In genomic region chrX:129636175-129636681, GRCh38 we compare ENCODE assay signal across 14 cellular contexts. TPM values are rescaled to one million over a fixed set of nuclear protein-coding genes. Genes with fewer than 3 reads are reported as not detected.
DNase-seq lines count a peak whose midpoint lies in the region; ATAC-seq and TF ChIP-seq lines count a peak whose summit lies in the region.
"Had no signal": no experiment of that assay in that cellular context is flagged by ENCODE, and none has a peak within 500 bp of the region (broad histone marks: within the 10 kb centered on the region; RNA-seq: fewer than 3 reads in every experiment).

No MANE protein-coding gene starts in this region.

- no peaks in the 10 kb centered on the region for H3K9me3 ChIP-seq in muscle layer of duodenum (ENCODE audit: control insufficient read depth in 1 of 2, low read length in 2 of 2)
- no peaks in the 10 kb centered on the region for H3K9me3 ChIP-seq in sigmoid colon
- H3K9me3 ChIP-seq: HAP-1 had no signal

- DNase-seq in OCI-M1 (lab: John Stamatoyannopoulos, UW) (peak; percentile 32), epithelial cell of esophagus (ENCODE audit: low read depth) (peak; percentile 78), kidney tubule cell (ENCODE audit: low spot score) (peak; percentile 39), HPDE6-E6E7 (ENCODE audit: extremely low spot score) (no peak), sigmoid colon (no peak)
- no peak for DNase-seq in stimulated activated CD4-positive, alpha-beta T cell treated with anti-CD3 and anti-CD28 coated beads, Interleukin-4, amount 100 ng/mL, for 1 hour
- DNase-seq: CD4-positive, CD25-positive, alpha-beta regulatory T cell; NCI-H1092 treated with DMSO at 0.1 percent for 48 hours; NCI-H1694; NCI-H345; SHP77 treated with DMSO at 0.1 percent for 48 hours had no signal

- TF ChIP-seq CTCF in epithelial cell of esophagus (IDR thresholded peaks at IDR 0.05; ENCODE audit: insufficient read depth, low read depth, low read length, missing control alignments) (no peak), sigmoid colon (IDR thresholded peaks at IDR 0.05) (no peak)

- no peak for ATAC-seq in HG03045 (IDR thresholded peaks at IDR 0.05; ENCODE audit: unreplicated experiment)

- no peak overlapping the region for H3K4me3 ChIP-seq in epithelial cell of esophagus (ENCODE audit: low read length)
- no peak overlapping the region for H3K4me3 ChIP-seq in muscle layer of duodenum (ENCODE audit: low read depth in 1 of 2, low read length in 2 of 2)
- H3K4me3 ChIP-seq in sigmoid colon = no peak overlapping the region
- H3K4me3 ChIP-seq: HAP-1 had no signal

- H3K4me1 ChIP-seq in muscle layer of duodenum (ENCODE audit: control insufficient read depth in 1 of 2, insufficient read depth in 2 of 2, low read length in 2 of 2) (no peaks in the 10 kb centered on the region), sigmoid colon (no peaks in the 10 kb centered on the region)
- H3K4me1 ChIP-seq: HAP-1 had no signal

- H3K36me3 ChIP-seq in muscle layer of duodenum (ENCODE audit: control insufficient read depth in 1 of 2, insufficient read depth in 2 of 2, low read length in 2 of 2) (no peaks in the 10 kb centered on the region), sigmoid colon (no peaks in the 10 kb centered on the region)
- H3K36me3 ChIP-seq: HAP-1 had no signal

- no peak for TF ChIP-seq POLR2A in sigmoid colon (IDR thresholded peaks at IDR 0.05)

- H3K27ac ChIP-seq in muscle layer of duodenum (ENCODE audit: low read length) = peak overlapping the region; percentile 63
- no peak overlapping the region for H3K27ac ChIP-seq in sigmoid colon

- no peak for TF ChIP-seq EP300 in sigmoid colon (IDR thresholded peaks at IDR 0.05)

- H3K27me3 ChIP-seq in muscle layer of duodenum (ENCODE audit: low read depth, low read length) = no peaks in the 10 kb centered on the region
- no peaks in the 10 kb centered on the region for H3K27me3 ChIP-seq in sigmoid colon

- 17 to 65% methylated on average over 8 of the region's 8 CpGs for WGBS in sigmoid colon, 2 donors

- intact Hi-C loops in sigmoid colon (cut with DNase I) = no loop called here

RNA-seq across cellular contexts. Expression of gene APLN, which starts 18.5 kb away (rescaled TPM):
- under 1 TPM in 2 of 4 donors, not detected in 2; 0.36 to 0.81 TPM for total RNA-seq in sigmoid colon
- polyA plus RNA-seq in sigmoid colon = under 1 TPM in 1 of 3 donors, not detected in 2; 0.47 TPM
- total RNA-seq: CD4-positive, CD25-positive, alpha-beta regulatory T cell had no signal
- polyA plus RNA-seq: CD4-positive, CD25-positive, alpha-beta regulatory T cell had no signal

Comparison
In these comparisons a context has a peak if more than half of its experiments do, and no peak if none do; other contexts are left out.
1. DNase-seq: peak in OCI-M1 (single experiment), epithelial cell of esophagus (single experiment) and kidney tubule cell (single experiment); none in HPDE6-E6E7 (single experiment), stimulated activated CD4-positive, alpha-beta T cell treated with anti-CD3 and anti-CD28 coated beads, Interleukin-4, amount 100 ng/mL, for 1 hour (single experiment) and sigmoid colon (single experiment).